32 cellular contexts compared by ENCODE assay signal in genomic region chr11:18419040-18419439, GRCh38. TPM values are rescaled to one million over a fixed set of nuclear protein-coding genes. Genes with fewer than 3 reads are reported as not detected.
"Had no signal": no experiment of that assay in that cellular context is flagged by ENCODE, and none has a peak within 500 bp of the region (broad histone marks: within the 10 kb centered on the region; RNA-seq: fewer than 3 reads in every experiment).

No MANE protein-coding gene starts in this region.

- ATAC-seq: Panc1, Right ventricle myocardium inferior, SK-N-SH treated with all-trans-retinoic acid at 6 μM for 48 hours, T-cell had no signal

- DNase-seq: Karpas-422, MM.1S, MV-4-11, NCI-H1092, NCI-H1105, NCI-H1417 treated with DMSO at 0.1 percent for 48 hours, NCI-H1436 treated with DMSO at 0.1 percent for 48 hours, NCI-H1694 treated with DMSO at 0.1 percent for 48 hours, NCI-H187 treated with DMSO at 0.1 percent for 48 hours, NCI-H2029, NCI-H2107, NCI-H2171, NCI-H226, NCI-H446 treated with DMSO at 0.1 percent for 48 hours, NCI-H510A, NCI-H524, NCI-H526, NCI-H774, PC-9, SHP77, SIG-M5, SJCRH30, T-cell had no signal

RNA-seq across cellular contexts. Expression of gene LDHC, which starts 6.9 kb away (rescaled TPM):
- total RNA-seq: LHCN-M2; MCF 10A; OCI-LY7; PC-9; Right ventricle myocardium inferior; RPMI7951; SJCRH30; SK-MEL-5; T-helper 1 cell treated with Interleukin-12 subunit alpha and Interleukin-12 subunit beta and Interleukin-4 antibody, amounts not matched to agents 30 ng/mL and 1 ng/mL, for 36 hours had no signal

RNA-seq across cellular contexts. Expression of gene LDHAL6A, which starts 36.6 kb away (rescaled TPM):
- total RNA-seq: LHCN-M2, MCF 10A, OCI-LY7, PC-9, Right ventricle myocardium inferior, RPMI7951, SJCRH30, SK-MEL-5 had no signal
